In genomic region chr11:118572075-118572913, GRCh38 we compare ENCODE assay signal across 8 cellular contexts. TPM values are rescaled to one million over a fixed set of nuclear protein-coding genes. Genes with fewer than 3 reads are reported as not detected.
DNase-seq lines count a peak whose midpoint lies in the region; ATAC-seq and TF ChIP-seq lines count a peak whose summit lies in the region.

Gene ARCN1 (plus strand): TSS chr11:118572409. CDS start chr11:118572548, 139 bp downstream.

- H3K36me3 Mint-ChIP-seq in activated T-cell treated with anti-CD3 and anti-CD28 coated beads, Interleukin-2, amount 50 U/mL, for 24 hours (ENCODE audit: low read depth) = peaks cover 43% of the 10 kb centered on the region

- H3K27ac Mint-ChIP-seq in activated T-cell treated with anti-CD3 and anti-CD28 coated beads, Interleukin-2, amount 50 U/mL, for 24 hours = peak within 1 kb of the TSS; percentile 96

- peaks cover 5% of the 10 kb centered on the region; the same call in 1 of the 2 replicates for H3K4me1 ChIP-seq in HUES48 (ENCODE audit: control insufficient read depth, insufficient read depth, low read length)
- H3K4me1 ChIP-seq in esophagus (ENCODE audit: control insufficient read depth in 2 of 2, insufficient read depth in 2 of 2, low read length in 1 of 2) = peaks cover 0 to 2% of the 10 kb centered on the region in 2 donors
- peaks cover 8 to 10% of the 10 kb centered on the region in 2 donors for H3K4me1 ChIP-seq in mucosa of rectum (ENCODE audit: control insufficient read depth in 2 of 2, insufficient read depth in 2 of 2, low read length in 2 of 2)

- H3K27me3 ChIP-seq in HUES48 (ENCODE audit: control insufficient read depth, insufficient read depth, low read length) = no peaks in the 10 kb centered on the region
- no peaks in the 10 kb centered on the region for H3K27me3 ChIP-seq in esophagus (ENCODE audit: control insufficient read depth in 1 of 2, insufficient read depth in 2 of 2, low read length in 2 of 2)
- H3K27me3 ChIP-seq in mucosa of rectum (ENCODE audit: control insufficient read depth in 2 of 2, insufficient read depth in 2 of 2, low read length in 2 of 2) = no peaks in the 10 kb centered on the region

- H3K27ac ChIP-seq in C4-2B (peak within 1 kb of the TSS; percentile 96), HUES48 (ENCODE audit: low read depth, low read length) (peak within 1 kb of the TSS; percentile 97), esophagus (ENCODE audit: low read depth in 2 of 2, low read length in 1 of 2) (peak within 1 kb of the TSS; percentile 93 to 97), mucosa of rectum (ENCODE audit: low read depth in 2 of 2, low read length in 2 of 2) (peak within 1 kb of the TSS; percentile 96 to 97)

- H3K36me3 ChIP-seq in HUES48 (ENCODE audit: control insufficient read depth, insufficient read depth, low read length) (no peaks in the 10 kb centered on the region), esophagus (ENCODE audit: control insufficient read depth in 2 of 2, insufficient read depth in 2 of 2, low read length in 1 of 2) (no peaks in the 10 kb centered on the region), mucosa of rectum (ENCODE audit: control insufficient read depth in 2 of 2, insufficient read depth in 2 of 2, low read length in 2 of 2) (no peaks in the 10 kb centered on the region)

- H3K27me3 Mint-ChIP-seq in activated T-cell treated with anti-CD3 and anti-CD28 coated beads, Interleukin-2, amount 50 U/mL, for 24 hours = no peaks in the 10 kb centered on the region

- peak within 1 kb of the TSS; percentile 93 for H3K4me3 Mint-ChIP-seq in activated T-cell treated with anti-CD3 and anti-CD28 coated beads, Interleukin-2, amount 50 U/mL, for 24 hours

- H3K9me3 ChIP-seq in HUES48 (ENCODE audit: control insufficient read depth, insufficient read depth, low read length) (no peaks in the 10 kb centered on the region), esophagus (ENCODE audit: control insufficient read depth in 2 of 2, insufficient read depth in 1 of 2, low read depth in 1 of 2, low read length in 1 of 2) (no peaks in the 10 kb centered on the region), mucosa of rectum (ENCODE audit: control insufficient read depth in 2 of 2, low read length in 2 of 2) (no peaks in the 10 kb centered on the region)

- no peaks in the 10 kb centered on the region for H3K9me3 Mint-ChIP-seq in activated T-cell treated with anti-CD3 and anti-CD28 coated beads, Interleukin-2, amount 50 U/mL, for 24 hours

- ATAC-seq in GM19455 (IDR thresholded peaks at IDR 0.05; ENCODE audit: unreplicated experiment) = peak; percentile 63

- H3K4me3 ChIP-seq in HUES48 (ENCODE audit: low read depth, low read length) (peak within 1 kb of the TSS; percentile 100), esophagus (ENCODE audit: low read depth in 1 of 2, low read length in 2 of 2) (peak within 1 kb of the TSS; percentile 88 to 91), mucosa of rectum (ENCODE audit: low read length in 2 of 2) (peak within 1 kb of the TSS; percentile 89 to 98)

- WGBS in esophagus, 2 donors = 0% methylated on average over 51 to 52 of the region's 52 CpGs

- peak; percentile 94 for DNase-seq in OCI-M1 (lab: John Stamatoyannopoulos, UW)
- DNase-seq in activated T-cell treated with anti-CD3 and anti-CD28 coated beads, Interleukin-2, amount 50 U/mL, for 24 hours = peak; percentile 86
- DNase-seq in stimulated activated CD8-positive, alpha-beta memory T cell treated with anti-CD3 and anti-CD28 coated beads, Interleukin-4, amount 100 ng/mL, for 4 hours (ENCODE audit: low read depth in 2 of 2, low spot score in 1 of 2) = peak; percentile 41 to 68

- peaks cover 57% of the 10 kb centered on the region for H3K4me1 Mint-ChIP-seq in activated T-cell treated with anti-CD3 and anti-CD28 coated beads, Interleukin-2, amount 50 U/mL, for 24 hours (ENCODE audit: low read depth)

- H3K9ac ChIP-seq in HUES48 (ENCODE audit: low read depth, low read length) (peak within 1 kb of the TSS; percentile 98), mucosa of rectum (ENCODE audit: low read depth in 1 of 2, low read length in 2 of 2) (peak within 1 kb of the TSS; percentile 99)

- TF ChIP-seq CTCF in C4-2B (conservative IDR thresholded peaks at IDR 0.05) = no peak

RNA-seq across cellular contexts. Expression of gene ARCN1, which starts in this region (rescaled TPM):
- polyA plus RNA-seq in esophagus = 10 to 100 TPM; 44.7 to 58.0 TPM

Comparison
In these comparisons a context has a peak if more than half of its experiments do, and no peak if none do; other contexts are left out.
1. Peak in every context shown above with its lines: DNase-seq, ATAC-seq, H3K4me3 ChIP-seq and H3K27ac ChIP-seq.